ENCODE assay signal across 35 cellular contexts in the genomic region with DNA sequence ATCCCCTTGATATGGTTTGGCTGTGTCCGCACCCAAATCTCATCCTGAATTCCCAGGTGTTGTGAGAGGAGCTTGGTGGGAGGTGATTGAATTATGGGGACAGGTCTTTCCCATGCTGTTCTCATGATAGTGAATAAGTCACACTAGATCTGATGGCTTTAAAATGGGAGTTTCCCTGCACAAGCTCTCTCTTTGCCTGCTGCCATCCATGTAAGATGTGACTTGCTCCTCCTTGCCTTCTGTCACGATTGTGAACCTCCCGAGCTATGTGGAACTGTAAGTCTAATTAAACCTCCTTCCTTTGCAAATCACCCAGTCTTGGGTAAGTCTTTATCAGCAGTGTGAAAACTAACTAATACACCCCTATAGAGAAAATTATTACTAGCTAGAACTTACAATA.
"Had no signal": no experiment of that assay in that cellular context is flagged by ENCODE, and none has a peak within 500 bp of the region (broad histone marks: within the 10 kb centered on the region; RNA-seq: fewer than 3 reads in every experiment).

No MANE protein-coding gene starts in this region.

- DNase-seq: Karpas-422, Kasumi-1, MG63, MM.1S, MV-4-11, NCI-H1048, NCI-H1092, NCI-H1092 treated with DMSO at 0.1 percent for 48 hours, NCI-H1105, NCI-H1105 treated with DMSO at 0.1 percent for 48 hours, NCI-H1417, NCI-H1417 treated with DMSO at 0.1 percent for 48 hours, NCI-H1436, NCI-H1436 treated with DMSO at 0.1 percent for 48 hours, NCI-H146, NCI-H1694, NCI-H1694 treated with DMSO at 0.1 percent for 48 hours, NCI-H187, NCI-H187 treated with DMSO at 0.1 percent for 48 hours, NCI-H1930, NCI-H2029, NCI-H2029 treated with DMSO at 0.1 percent for 48 hours, NCI-H2081, NCI-H2081 treated with DMSO at 0.1 percent for 48 hours, NCI-H2107, NCI-H2171, NCI-H2171 treated with DMSO at 0.1 percent for 48 hours, NCI-H2227 treated with DMSO at 0.1 percent for 48 hours, NCI-H226, NCI-H345, NCI-H446, NCI-H446 treated with DMSO at 0.1 percent for 48 hours, NCI-H510A, NCI-H510A treated with DMSO at 0.1 percent for 48 hours, NCI-H524 had no signal

- H3K36me3 ChIP-seq: MG63 had no signal

- H3K27me3 ChIP-seq: MG63 had no signal

- H3K9me3 ChIP-seq: MG63 had no signal

- H3K4me3 ChIP-seq: MG63 had no signal
